In the genomic region with DNA sequence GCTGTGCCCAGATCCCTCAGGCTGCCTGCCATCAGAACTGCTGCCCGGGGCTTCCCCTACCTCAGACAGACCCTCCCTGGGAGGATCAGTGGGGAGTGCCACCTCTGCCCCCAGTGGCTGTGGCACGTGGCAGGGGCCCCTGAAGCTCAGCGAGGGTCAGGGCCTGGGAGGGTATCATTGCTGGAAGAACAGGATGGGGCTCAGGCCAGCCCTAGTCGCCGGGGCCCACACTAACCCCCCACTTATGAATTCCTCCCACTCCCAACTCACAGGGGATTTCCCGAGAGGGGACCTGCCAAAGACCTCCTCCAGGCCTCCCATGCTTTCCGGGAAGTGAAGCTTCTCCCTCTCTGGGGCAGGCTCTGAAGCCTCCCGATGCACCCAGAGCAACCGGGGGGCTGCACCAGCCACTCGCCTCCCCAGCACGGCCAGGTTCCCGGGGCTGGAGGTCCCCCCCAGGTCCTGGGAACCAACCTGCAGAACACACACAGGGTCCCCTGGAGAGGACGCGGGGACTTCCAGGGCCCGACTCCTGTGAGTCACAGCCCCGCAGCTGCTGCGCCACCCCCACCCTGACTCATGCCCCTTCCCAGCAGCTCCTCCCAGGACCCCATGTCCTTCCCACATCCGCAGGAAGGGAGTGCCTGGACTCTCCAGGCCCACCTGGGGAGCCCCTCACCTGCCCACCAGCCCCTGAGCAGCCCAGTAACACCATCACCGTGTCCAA, we compare ENCODE assay signal across 8 cellular contexts. TPM values are rescaled to one million over a fixed set of nuclear protein-coding genes. Genes with fewer than 3 reads are reported as not detected.
DNase-seq lines count a peak whose midpoint lies in the region; ATAC-seq and TF ChIP-seq lines count a peak whose summit lies in the region.

No MANE protein-coding gene starts in this region.

- POLR2A ChIA-PET in GM10248 (lab: Yijun Ruan, JAX), result no interaction called here
- POLR2A ChIA-PET in RWPE1 (lab: Yijun Ruan, JAX; ENCODE audit: low non-redundant PET), result interaction anchor here (0.5 to 1.5 kb wide), 6 partner anchors 12 to 965 kb away, joined by 3 to 8 read pairs (median 3); partner anchors contain the start of gene RTEL1

- H3K79me2 ChIP-seq in osteoblast (ENCODE audit: insufficient read depth, low read length), result peaks cover 2% of the 10 kb centered on the region

- peak overlapping the region; percentile 64 for H3K4me2 ChIP-seq in osteoblast (ENCODE audit: insufficient read depth, low read length)

- H3K27me3 ChIP-seq in dorsolateral prefrontal cortex, result no peaks in the 10 kb centered on the region
- H3K27me3 ChIP-seq in osteoblast (ENCODE audit: insufficient read depth, low read length), result no peaks in the 10 kb centered on the region

- H3K4me3 ChIP-seq in dorsolateral prefrontal cortex (peak overlapping the region in 18 of 59 donors; percentile 1 to 62 (median 32)), osteoblast (ENCODE audit: insufficient read depth, low read length) (peak overlapping the region; percentile 46)

- no peaks in the 10 kb centered on the region for H4K20me1 ChIP-seq in osteoblast (ENCODE audit: insufficient read depth, low read length)

- intact Hi-C loops in dorsolateral prefrontal cortex (cut with DNase I), result no loop called here

- H3K27ac ChIP-seq in RWPE1 (peak overlapping the region; percentile 97), dorsolateral prefrontal cortex (peak overlapping the region in 39 of 59 donors; percentile 6 to 82 (median 60)), osteoblast (ENCODE audit: low read depth, low read length) (peak overlapping the region; percentile 88)

- H3K9me3 ChIP-seq in osteoblast (ENCODE audit: low read depth, low read length), result no peaks in the 10 kb centered on the region

- CTCF ChIA-PET in GM10248 (lab: Yijun Ruan, JAX) (interaction anchor here (0.8 to 1.3 kb wide), 2 partner anchors 9 to 87 kb away, joined by 3 to 5 read pairs; partner anchors contain the start of genes ARFRP1 and ZGPAT), RWPE1 (lab: Yijun Ruan, JAX) (interaction anchor here (0.5 to 1.3 kb wide), 10 partner anchors 16 to 275 kb away, joined by 3 to 7 read pairs (median 4); no protein-coding TSS in a partner anchor)

- no peak overlapping the region for H2AFZ ChIP-seq in osteoblast (ENCODE audit: low read length)

- H3K4me1 ChIP-seq in osteoblast (ENCODE audit: insufficient read depth, low read length), result peaks cover 31% of the 10 kb centered on the region

- TF ChIP-seq CTCF in GM10248 (IDR thresholded peaks at IDR 0.05; ENCODE audit: control extremely low read depth, extremely low read depth, low read depth, missing control alignments) (no peak), RWPE1 (conservative IDR thresholded peaks at IDR 0.05; ENCODE audit: low read depth) (no peak), dorsolateral prefrontal cortex (IDR thresholded peaks at IDR 0.05 in 54 of 56, conservative IDR thresholded peaks at IDR 0.05 in 2 of 56; ENCODE audit: low read depth in 1 of 56, partially characterized antibody in 56 of 56) (no peak), osteoblast (IDR thresholded peaks at IDR 0.05; ENCODE audit: extremely low read depth, low read depth, low read length) (no peak)

- DNase-seq in GM10248 (ENCODE audit: extremely low spot score) (peak; percentile 75), RWPE1 (ENCODE audit: low spot score) (peak; percentile 96), dorsolateral prefrontal cortex (peak in 4 of 10 donors; percentile 39 to 69 (median 40)), osteoblast (ENCODE audit: insufficient read length, low spot score, missing footprints) (peak; percentile 100), NCI-H2029 (lab: John Stamatoyannopoulos, UW) (no peak), NCI-H2107 treated with DMSO at 0.1 percent for 48 hours (lab: John Stamatoyannopoulos, UW; ENCODE audit: unreplicated experiment) (no peak), NCI-H774 (lab: John Stamatoyannopoulos, UW) (no peak)

- H3K36me3 ChIP-seq in osteoblast (ENCODE audit: insufficient read depth, low read length), result no peaks in the 10 kb centered on the region

- no peak for ATAC-seq in HG02884 (IDR thresholded peaks at IDR 0.05; ENCODE audit: unreplicated experiment)

RNA-seq across cellular contexts. Expression of gene TNFRSF6B, which starts 2.5 kb away (rescaled TPM):
- total RNA-seq in dorsolateral prefrontal cortex (10 to 100 TPM in 54 of 120 experiments, 1 to 10 TPM in 59, under 1 TPM in 3, not detected in 4; 0.70 to 53.7 (median 9.1) TPM), osteoblast (2.1 and 2.9 TPM in 2 replicates)

RNA-seq across cellular contexts. Expression of gene ARFRP1, which starts 8.9 kb away (rescaled TPM):
- total RNA-seq in dorsolateral prefrontal cortex (10 to 100 TPM; 37.8 to 65.5 (median 48.4) TPM), osteoblast (21.7 and 23.0 TPM in 2 replicates)

RNA-seq across cellular contexts. Expression of gene ZGPAT, which starts 8.9 kb away (rescaled TPM):
- total RNA-seq in dorsolateral prefrontal cortex (10 to 100 TPM; 18.4 to 46.9 (median 28.4) TPM), osteoblast (15.6 and 18.8 TPM in 2 replicates)

RNA-seq across cellular contexts. Expression of gene LIME1, which starts 37.6 kb away (rescaled TPM):
- total RNA-seq in dorsolateral prefrontal cortex, result 10 to 100 TPM in 115 of 120 experiments, 1 to 10 TPM in 5; 7.8 to 33.9 (median 16.9) TPM
- 1.8 and 2.9 TPM in 2 replicates for total RNA-seq in osteoblast

RNA-seq across cellular contexts. Expression of gene SLC2A4RG, which starts 40.7 kb away (rescaled TPM):
- total RNA-seq in dorsolateral prefrontal cortex (10 to 100 TPM; 15.1 to 78.0 (median 33.5) TPM), osteoblast (27.5 and 29.5 TPM in 2 replicates)

Comparison
In these comparisons a context has a peak if more than half of its experiments do, and no peak if none do; other contexts are left out.
1. DNase-seq: peak in GM10248 (single experiment), RWPE1 (single experiment) and osteoblast (single experiment); none in NCI-H2029 (single experiment), NCI-H2107 treated with DMSO at 0.1 percent for 48 hours (single experiment) and NCI-H774 (single experiment).
2. Peak in every context shown above with its lines, with median percentiles within 50 percentile points of each other: H3K27ac ChIP-seq.